ENCODE assay signal across 9 cellular contexts in the genomic region with DNA sequence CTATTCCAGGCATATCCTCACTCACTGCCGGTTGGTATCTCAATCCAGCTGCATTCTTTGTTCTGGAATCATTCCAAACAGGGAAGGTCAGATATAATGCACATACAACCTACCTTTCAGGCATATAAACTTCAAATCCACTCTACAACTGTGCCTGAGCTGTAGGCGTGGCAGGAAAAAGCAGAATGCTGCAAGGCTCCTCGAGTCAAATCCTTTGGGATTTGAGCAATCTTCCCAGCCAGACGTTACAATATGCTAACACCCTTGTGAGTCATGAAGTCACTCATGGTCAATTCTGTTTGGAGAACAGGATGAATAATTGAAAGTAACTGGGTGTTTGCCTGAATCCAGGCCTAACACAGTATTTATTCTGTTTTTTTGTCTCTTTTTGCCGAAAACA.
DNase-seq lines count a peak whose midpoint lies in the region; ATAC-seq, FAIRE-seq and TF ChIP-seq lines count a peak whose summit lies in the region.
"Had no signal": no experiment of that assay in that cellular context is flagged by ENCODE, and none has a peak within 500 bp of the region (broad histone marks: within the 10 kb centered on the region; RNA-seq: fewer than 3 reads in every experiment).

No MANE protein-coding gene starts in this region.

- H3K4me3 Mint-ChIP-seq in effector memory CD8-positive, alpha-beta T cell, result no peak overlapping the region
- H3K4me3 Mint-ChIP-seq in naive thymus-derived CD4-positive, alpha-beta T cell, result no peak overlapping the region

- 58 to 75% methylated on average over 5 of the region's 5 CpGs for WGBS in lung, 2 donors

- no peak overlapping the region for H3K27ac Mint-ChIP-seq in effector memory CD8-positive, alpha-beta T cell
- H3K27ac Mint-ChIP-seq in naive thymus-derived CD4-positive, alpha-beta T cell, result no peak overlapping the region

- H3K36me3 ChIP-seq in A673 (ENCODE audit: insufficient read depth, low read length, poor library complexity, severe bottlenecking), result no peaks in the 10 kb centered on the region
- H3K36me3 ChIP-seq in breast epithelium, result no peaks in the 10 kb centered on the region
- no peaks in the 10 kb centered on the region for H3K36me3 ChIP-seq in lung (ENCODE audit: control insufficient read depth in 2 of 2, insufficient read depth in 2 of 2, low read length in 2 of 2)
- no peaks in the 10 kb centered on the region for H3K36me3 ChIP-seq in naive thymus-derived CD4-positive, alpha-beta T cell (ENCODE audit: control insufficient read depth in 2 of 3, insufficient read depth in 3 of 3, low read length in 3 of 3)

- H3K4me1 ChIP-seq in A673 (ENCODE audit: insufficient read depth, low read length, poor library complexity, severe bottlenecking), result peaks cover 26% of the 10 kb centered on the region
- H3K4me1 ChIP-seq in breast epithelium, result peaks cover 0 to 2% of the 10 kb centered on the region in 2 donors
- peaks cover 0 to 9% of the 10 kb centered on the region in 2 donors for H3K4me1 ChIP-seq in lung (ENCODE audit: control insufficient read depth in 2 of 2, insufficient read depth in 2 of 2, low read length in 2 of 2)
- H3K4me1 ChIP-seq in naive thymus-derived CD4-positive, alpha-beta T cell (ENCODE audit: control insufficient read depth in 2 of 2, insufficient read depth in 2 of 2, low read length in 2 of 2), result no peaks in the 10 kb centered on the region

- H3K4me3 ChIP-seq in A673 (ENCODE audit: low read depth, low read length, poor library complexity, severe bottlenecking), result no peak overlapping the region
- H3K4me3 ChIP-seq in breast epithelium, result no peak overlapping the region
- H3K4me3 ChIP-seq in lung, result no peak overlapping the region
- no peak overlapping the region for H3K4me3 ChIP-seq in naive thymus-derived CD4-positive, alpha-beta T cell (ENCODE audit: low read length)

- no peak for TF ChIP-seq POLR2A in breast epithelium (IDR thresholded peaks at IDR 0.05)

- POLR2A ChIA-PET in A673 (lab: Charles Lee; ENCODE audit: low non-redundant PET), result no interaction called here
- POLR2A ChIA-PET in naive thymus-derived CD4-positive, alpha-beta T cell (lab: Charles Lee), result no interaction called here

- TF ChIP-seq CTCF in A673 (conservative IDR thresholded peaks at IDR 0.05; ENCODE audit: low read depth, low read length) (no peak), breast epithelium (IDR thresholded peaks at IDR 0.05) (no peak), lung (IDR thresholded peaks at IDR 0.05; ENCODE audit: control extremely low read depth, extremely low read depth) (no peak)

- DNase-seq in A673 (ENCODE audit: low spot score) (peak; percentile 86), HTR-8/SVneo (ENCODE audit: insufficient read length, low spot score) (peak; percentile 43), breast epithelium (ENCODE audit: low spot score in 2 of 2) (no peak), lung (ENCODE audit: low spot score) (no peak), MV-4-11 (lab: John Stamatoyannopoulos, UW) (no peak)
- DNase-seq in effector memory CD8-positive, alpha-beta T cell, result no peak
- DNase-seq in naive thymus-derived CD4-positive, alpha-beta T cell, result no peak
- DNase-seq: activated CD4-positive, CD25-positive, alpha-beta regulatory T cell treated with anti-CD3 and anti-CD28 coated beads, Interleukin-2, amount 50 U/mL, for 72 hours had no signal

- FAIRE-seq in HTR-8/SVneo (lab: Jason Lieb, UNC), result peak; percentile 4

- H3K4me1 Mint-ChIP-seq in effector memory CD8-positive, alpha-beta T cell (ENCODE audit: low read depth in 2 of 2), result no peaks in the 10 kb centered on the region
- H3K4me1 Mint-ChIP-seq in naive thymus-derived CD4-positive, alpha-beta T cell, result peaks cover 0 to 2% (median 0%) of the 10 kb centered on the region in 7 donors

- H3K9me3 ChIP-seq in A673 (ENCODE audit: low read depth, low read length, poor library complexity, severe bottlenecking), result no peaks in the 10 kb centered on the region
- H3K9me3 ChIP-seq in breast epithelium, result no peaks in the 10 kb centered on the region
- no peaks in the 10 kb centered on the region for H3K9me3 ChIP-seq in lung (ENCODE audit: control insufficient read depth in 2 of 2, insufficient read depth in 1 of 2, low read length in 1 of 2)
- no peaks in the 10 kb centered on the region for H3K9me3 ChIP-seq in naive thymus-derived CD4-positive, alpha-beta T cell (ENCODE audit: control insufficient read depth in 2 of 3, low read length in 3 of 3)

- H3K9me3 Mint-ChIP-seq in effector memory CD8-positive, alpha-beta T cell, result no peaks in the 10 kb centered on the region
- peaks cover 0 to 1% (median 0%) of the 10 kb centered on the region in 11 donors for H3K9me3 Mint-ChIP-seq in naive thymus-derived CD4-positive, alpha-beta T cell

- no peak overlapping the region for H3K27ac ChIP-seq in A673 (ENCODE audit: low read depth, low read length, poor library complexity, severe bottlenecking)
- H3K27ac ChIP-seq in breast epithelium, result peak overlapping the region; percentile 52 to 63
- H3K27ac ChIP-seq in lung (ENCODE audit: low read depth in 1 of 2, low read length in 1 of 2), result no peak overlapping the region
- no peak overlapping the region for H3K27ac ChIP-seq in naive thymus-derived CD4-positive, alpha-beta T cell (ENCODE audit: low read depth, low read length)

- BruUV-seq in A673 (replicated peaks; lab: Mats Ljungman, UMichigan), result no TSS peak

- intact Hi-C loops in A673 (cut with micrococcal nuclease; ENCODE audit: unreplicated experiment), result no loop called here
- intact Hi-C loops in breast epithelium (cut with DNase I; ENCODE audit: low total_unique reads), result no loop called here
- intact Hi-C loops in naive thymus-derived CD4-positive, alpha-beta T cell (cut with micrococcal nuclease), result no loop called here

- H3K36me3 Mint-ChIP-seq in effector memory CD8-positive, alpha-beta T cell (ENCODE audit: insufficient read depth), result no peaks in the 10 kb centered on the region
- no peaks in the 10 kb centered on the region for H3K36me3 Mint-ChIP-seq in naive thymus-derived CD4-positive, alpha-beta T cell

- H3K27me3 Mint-ChIP-seq in effector memory CD8-positive, alpha-beta T cell, result peaks cover 16 to 23% of the 10 kb centered on the region in 2 donors
- H3K27me3 Mint-ChIP-seq in naive thymus-derived CD4-positive, alpha-beta T cell, result peaks cover 3 to 22% (median 11%) of the 10 kb centered on the region in 5 donors

- CTCF ChIA-PET in A673 (lab: Charles Lee), result no interaction called here
- CTCF ChIA-PET in naive thymus-derived CD4-positive, alpha-beta T cell (lab: Charles Lee), result no interaction called here

- peak; percentile 54 for ATAC-seq in lung (ENCODE audit: insufficient read depth, low FRiP score)
- ATAC-seq in effector memory CD8-positive, alpha-beta T cell (replicated peaks), result no peak
- ATAC-seq in naive thymus-derived CD4-positive, alpha-beta T cell, result no peak
- no peak for ATAC-seq in GM19023 (IDR thresholded peaks at IDR 0.05; ENCODE audit: unreplicated experiment)

- H3K27me3 ChIP-seq in A673 (replicated peaks; ENCODE audit: insufficient read depth, low read depth, low read length, poor library complexity) (no peaks in the 10 kb centered on the region), breast epithelium (no peaks in the 10 kb centered on the region), lung (ENCODE audit: control insufficient read depth, insufficient read depth) (no peaks in the 10 kb centered on the region)
- no peaks in the 10 kb centered on the region for H3K27me3 ChIP-seq in naive thymus-derived CD4-positive, alpha-beta T cell (ENCODE audit: control insufficient read depth in 2 of 2, insufficient read depth in 2 of 2, low read length in 2 of 2)

Comparison
In these comparisons a context has a peak if more than half of its experiments do, and no peak if none do; other contexts are left out.
1. DNase-seq: peak in A673 (single experiment) and HTR-8/SVneo (single experiment); none in breast epithelium (0 of 2), lung (single experiment), effector memory CD8-positive, alpha-beta T cell (0 of 3), naive thymus-derived CD4-positive, alpha-beta T cell (0 of 9) and MV-4-11 (single experiment).
2. H3K27ac ChIP-seq: peak in breast epithelium (2 of 2); none in A673 (single experiment), lung (0 of 2) and naive thymus-derived CD4-positive, alpha-beta T cell (single experiment).